Comparison of ENCODE assay signal across 1 cellular context in the genomic region with DNA sequence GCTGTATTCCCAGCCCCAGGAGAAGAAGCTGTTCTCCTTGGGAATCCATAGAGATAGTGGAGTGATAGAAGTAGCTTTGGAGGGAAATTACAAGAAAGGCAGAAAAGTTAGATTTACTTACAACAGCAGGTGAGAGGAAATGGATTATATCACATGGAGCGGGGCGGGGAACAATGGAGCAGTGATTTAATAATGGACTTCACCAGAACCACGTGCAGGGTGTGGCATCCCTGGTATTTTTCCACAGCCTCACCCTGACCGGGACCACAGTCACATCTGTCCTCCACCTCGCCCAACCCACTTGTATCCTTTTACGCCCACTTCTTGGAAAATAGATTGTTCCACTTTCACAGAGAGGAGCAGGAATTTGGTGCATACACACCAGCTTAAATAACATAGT.
A peak's percentile ranks its signal among the peaks of the same experiment; 100 is the strongest.
TF ChIP-seq lines count a peak whose summit lies in the region.

No MANE protein-coding gene starts in this region.

TF ChIP-seq in HEK293, 187 proteins besides CTCF, POLR2A, EP300 and RAD21 (continued from another document):
- TF ChIP-seq, protein P1, sequence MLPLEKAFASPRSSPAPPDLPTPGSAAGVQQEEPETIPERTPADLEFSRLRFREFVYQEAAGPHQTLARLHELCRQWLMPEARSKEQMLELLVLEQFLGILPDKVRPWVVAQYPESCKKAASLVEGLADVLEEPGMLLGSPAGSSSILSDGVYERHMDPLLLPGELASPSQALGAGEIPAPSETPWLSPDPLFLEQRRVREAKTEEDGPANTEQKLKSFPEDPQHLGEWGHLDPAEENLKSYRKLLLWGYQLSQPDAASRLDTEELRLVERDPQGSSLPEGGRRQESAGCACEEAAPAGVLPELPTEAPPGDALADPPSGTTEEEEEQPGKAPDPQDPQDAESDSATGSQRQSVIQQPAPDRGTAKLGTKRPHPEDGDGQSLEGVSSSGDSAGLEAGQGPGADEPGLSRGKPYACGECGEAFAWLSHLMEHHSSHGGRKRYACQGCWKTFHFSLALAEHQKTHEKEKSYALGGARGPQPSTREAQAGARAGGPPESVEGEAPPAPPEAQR (tag by site-specific recombination; IDR thresholded peaks at IDR 0.05), result no peak
- TF ChIP-seq ZNF510 (tag by site-specific recombination; IDR thresholded peaks at IDR 0.05; ENCODE audit: insufficient replicate concordance) (no peak), ZNF843 (tag by site-specific recombination; IDR thresholded peaks at IDR 0.05) (no peak), ZNF16 (tag by site-specific recombination; IDR thresholded peaks at IDR 0.05; ENCODE audit: low read depth) (no peak), ZFHX2 (tag by site-specific recombination; conservative IDR thresholded peaks at IDR 0.05) (peak; percentile 48), KLF1 (tag by site-specific recombination; IDR thresholded peaks at IDR 0.05) (peak; percentile 93), ZNF747 (tag by site-specific recombination; IDR thresholded peaks at IDR 0.05) (no peak), ZNF394 (tag by site-specific recombination; IDR thresholded peaks at IDR 0.05; ENCODE audit: borderline replicate concordance) (no peak), GLI2 (tag by site-specific recombination; IDR thresholded peaks at IDR 0.05; ENCODE audit: borderline replicate concordance, low read depth) (no peak), KLF7 (tag by site-specific recombination; IDR thresholded peaks at IDR 0.05; ENCODE audit: borderline replicate concordance) (no peak), ZNF133 (tag by site-specific recombination; IDR thresholded peaks at IDR 0.05) (no peak), ZNF621 (tag by site-specific recombination; IDR thresholded peaks at IDR 0.05) (no peak), EGR2 (tag by site-specific recombination; IDR thresholded peaks at IDR 0.05; ENCODE audit: low read depth) (peak; percentile 36; the same call in 1 of the 2 replicates), GLIS2 (tag by site-specific recombination; IDR thresholded peaks at IDR 0.05) (no peak), ZNF239 (tag by site-specific recombination; IDR thresholded peaks at IDR 0.05) (no peak), ZSCAN30 (tag by site-specific recombination; IDR thresholded peaks at IDR 0.05) (no peak), ZNF391 (tag by site-specific recombination; IDR thresholded peaks at IDR 0.05; ENCODE audit: borderline replicate concordance, low read depth) (no peak), ZNF311 (tag by site-specific recombination; IDR thresholded peaks at IDR 0.05; ENCODE audit: borderline replicate concordance) (no peak), MEIS1 (CRISPR knock-in tag; IDR thresholded peaks at IDR 0.05; ENCODE audit: borderline replicate concordance) (no peak), ZNF121 (tag by site-specific recombination; IDR thresholded peaks at IDR 0.05) (no peak), ZNF404 (tag by site-specific recombination; IDR thresholded peaks at IDR 0.05) (no peak), ZNF302 (tag by site-specific recombination; IDR thresholded peaks at IDR 0.05; ENCODE audit: low read depth) (no peak), PRDM1 (tag by site-specific recombination; IDR thresholded peaks at IDR 0.05) (0 out of 2 replicates have a peak, but pooled peaks have one; percentile 30), SP7 (tag by site-specific recombination; IDR thresholded peaks at IDR 0.05) (peak; percentile 35; the same call in 1 of the 2 replicates)
- TF ChIP-seq, protein P2, sequence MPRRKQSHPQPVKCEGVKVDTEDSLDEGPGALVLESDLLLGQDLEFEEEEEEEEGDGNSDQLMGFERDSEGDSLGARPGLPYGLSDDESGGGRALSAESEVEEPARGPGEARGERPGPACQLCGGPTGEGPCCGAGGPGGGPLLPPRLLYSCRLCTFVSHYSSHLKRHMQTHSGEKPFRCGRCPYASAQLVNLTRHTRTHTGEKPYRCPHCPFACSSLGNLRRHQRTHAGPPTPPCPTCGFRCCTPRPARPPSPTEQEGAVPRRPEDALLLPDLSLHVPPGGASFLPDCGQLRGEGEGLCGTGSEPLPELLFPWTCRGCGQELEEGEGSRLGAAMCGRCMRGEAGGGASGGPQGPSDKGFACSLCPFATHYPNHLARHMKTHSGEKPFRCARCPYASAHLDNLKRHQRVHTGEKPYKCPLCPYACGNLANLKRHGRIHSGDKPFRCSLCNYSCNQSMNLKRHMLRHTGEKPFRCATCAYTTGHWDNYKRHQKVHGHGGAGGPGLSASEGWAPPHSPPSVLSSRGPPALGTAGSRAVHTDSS (tag by site-specific recombination; IDR thresholded peaks at IDR 0.05), result no peak
- TF ChIP-seq, protein P3, sequence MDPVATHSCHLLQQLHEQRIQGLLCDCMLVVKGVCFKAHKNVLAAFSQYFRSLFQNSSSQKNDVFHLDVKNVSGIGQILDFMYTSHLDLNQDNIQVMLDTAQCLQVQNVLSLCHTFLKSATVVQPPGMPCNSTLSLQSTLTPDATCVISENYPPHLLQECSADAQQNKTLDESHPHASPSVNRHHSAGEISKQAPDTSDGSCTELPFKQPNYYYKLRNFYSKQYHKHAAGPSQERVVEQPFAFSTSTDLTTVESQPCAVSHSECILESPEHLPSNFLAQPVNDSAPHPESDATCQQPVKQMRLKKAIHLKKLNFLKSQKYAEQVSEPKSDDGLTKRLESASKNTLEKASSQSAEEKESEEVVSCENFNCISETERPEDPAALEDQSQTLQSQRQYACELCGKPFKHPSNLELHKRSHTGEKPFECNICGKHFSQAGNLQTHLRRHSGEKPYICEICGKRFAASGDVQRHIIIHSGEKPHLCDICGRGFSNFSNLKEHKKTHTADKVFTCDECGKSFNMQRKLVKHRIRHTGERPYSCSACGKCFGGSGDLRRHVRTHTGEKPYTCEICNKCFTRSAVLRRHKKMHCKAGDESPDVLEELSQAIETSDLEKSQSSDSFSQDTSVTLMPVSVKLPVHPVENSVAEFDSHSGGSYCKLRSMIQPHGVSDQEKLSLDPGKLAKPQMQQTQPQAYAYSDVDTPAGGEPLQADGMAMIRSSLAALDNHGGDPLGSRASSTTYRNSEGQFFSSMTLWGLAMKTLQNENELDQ (tag by site-specific recombination; IDR thresholded peaks at IDR 0.05; ENCODE audit: low read depth), result no peak
- TF ChIP-seq, protein P4, sequence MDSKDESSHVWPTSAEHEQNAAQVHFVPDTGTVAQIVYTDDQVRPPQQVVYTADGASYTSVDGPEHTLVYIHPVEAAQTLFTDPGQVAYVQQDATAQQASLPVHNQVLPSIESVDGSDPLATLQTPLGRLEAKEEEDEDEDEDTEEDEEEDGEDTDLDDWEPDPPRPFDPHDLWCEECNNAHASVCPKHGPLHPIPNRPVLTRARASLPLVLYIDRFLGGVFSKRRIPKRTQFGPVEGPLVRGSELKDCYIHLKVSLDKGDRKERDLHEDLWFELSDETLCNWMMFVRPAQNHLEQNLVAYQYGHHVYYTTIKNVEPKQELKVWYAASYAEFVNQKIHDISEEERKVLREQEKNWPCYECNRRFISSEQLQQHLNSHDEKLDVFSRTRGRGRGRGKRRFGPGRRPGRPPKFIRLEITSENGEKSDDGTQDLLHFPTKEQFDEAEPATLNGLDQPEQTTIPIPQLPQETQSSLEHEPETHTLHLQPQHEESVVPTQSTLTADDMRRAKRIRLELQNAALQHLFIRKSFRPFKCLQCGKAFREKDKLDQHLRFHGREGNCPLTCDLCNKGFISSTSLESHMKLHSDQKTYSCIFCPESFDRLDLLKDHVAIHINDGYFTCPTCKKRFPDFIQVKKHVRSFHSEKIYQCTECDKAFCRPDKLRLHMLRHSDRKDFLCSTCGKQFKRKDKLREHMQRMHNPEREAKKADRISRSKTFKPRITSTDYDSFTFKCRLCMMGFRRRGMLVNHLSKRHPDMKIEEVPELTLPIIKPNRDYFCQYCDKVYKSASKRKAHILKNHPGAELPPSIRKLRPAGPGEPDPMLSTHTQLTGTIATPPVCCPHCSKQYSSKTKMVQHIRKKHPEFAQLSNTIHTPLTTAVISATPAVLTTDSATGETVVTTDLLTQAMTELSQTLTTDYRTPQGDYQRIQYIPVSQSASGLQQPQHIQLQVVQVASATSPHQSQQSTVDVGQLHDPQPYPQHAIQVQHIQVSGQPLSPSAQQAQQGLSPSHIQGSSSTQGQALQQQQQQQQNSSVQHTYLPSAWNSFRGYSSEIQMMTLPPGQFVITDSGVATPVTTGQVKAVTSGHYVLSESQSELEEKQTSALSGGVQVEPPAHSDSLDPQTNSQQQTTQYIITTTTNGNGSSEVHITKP (tag by site-specific recombination; IDR thresholded peaks at IDR 0.05), result peak; percentile 73
- TF ChIP-seq, protein P5, sequence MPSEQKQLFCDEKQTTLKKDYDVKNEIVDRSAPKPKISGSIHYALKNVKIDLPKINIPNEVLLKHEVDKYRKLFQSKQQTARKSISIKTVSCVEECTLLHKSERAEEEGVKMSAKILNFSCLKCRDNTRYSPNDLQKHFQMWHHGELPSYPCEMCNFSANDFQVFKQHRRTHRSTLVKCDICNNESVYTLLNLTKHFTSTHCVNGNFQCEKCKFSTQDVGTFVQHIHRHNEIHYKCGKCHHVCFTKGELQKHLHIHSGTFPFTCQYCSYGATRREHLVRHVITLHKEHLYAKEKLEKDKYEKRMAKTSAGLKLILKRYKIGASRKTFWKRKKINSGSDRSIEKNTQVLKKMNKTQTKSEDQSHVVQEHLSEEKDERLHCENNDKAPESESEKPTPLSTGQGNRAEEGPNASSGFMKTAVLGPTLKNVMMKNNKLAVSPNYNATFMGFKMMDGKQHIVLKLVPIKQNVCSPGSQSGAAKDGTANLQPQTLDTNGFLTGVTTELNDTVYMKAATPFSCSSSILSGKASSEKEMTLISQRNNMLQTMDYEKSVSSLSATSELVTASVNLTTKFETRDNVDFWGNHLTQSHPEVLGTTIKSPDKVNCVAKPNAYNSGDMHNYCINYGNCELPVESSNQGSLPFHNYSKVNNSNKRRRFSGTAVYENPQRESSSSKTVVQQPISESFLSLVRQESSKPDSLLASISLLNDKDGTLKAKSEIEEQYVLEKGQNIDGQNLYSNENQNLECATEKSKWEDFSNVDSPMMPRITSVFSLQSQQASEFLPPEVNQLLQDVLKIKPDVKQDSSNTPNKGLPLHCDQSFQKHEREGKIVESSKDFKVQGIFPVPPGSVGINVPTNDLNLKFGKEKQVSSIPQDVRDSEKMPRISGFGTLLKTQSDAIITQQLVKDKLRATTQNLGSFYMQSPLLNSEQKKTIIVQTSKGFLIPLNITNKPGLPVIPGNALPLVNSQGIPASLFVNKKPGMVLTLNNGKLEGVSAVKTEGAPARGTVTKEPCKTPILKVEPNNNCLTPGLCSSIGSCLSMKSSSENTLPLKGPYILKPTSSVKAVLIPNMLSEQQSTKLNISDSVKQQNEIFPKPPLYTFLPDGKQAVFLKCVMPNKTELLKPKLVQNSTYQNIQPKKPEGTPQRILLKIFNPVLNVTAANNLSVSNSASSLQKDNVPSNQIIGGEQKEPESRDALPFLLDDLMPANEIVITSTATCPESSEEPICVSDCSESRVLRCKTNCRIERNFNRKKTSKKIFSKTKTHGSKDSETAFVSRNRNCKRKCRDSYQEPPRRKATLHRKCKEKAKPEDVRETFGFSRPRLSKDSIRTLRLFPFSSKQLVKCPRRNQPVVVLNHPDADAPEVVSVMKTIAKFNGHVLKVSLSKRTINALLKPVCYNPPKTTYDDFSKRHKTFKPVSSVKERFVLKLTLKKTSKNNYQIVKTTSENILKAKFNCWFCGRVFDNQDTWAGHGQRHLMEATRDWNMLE (tag by site-specific recombination; conservative IDR thresholded peaks at IDR 0.05; ENCODE audit: low read depth), result no peak
- TF ChIP-seq, protein P6, sequence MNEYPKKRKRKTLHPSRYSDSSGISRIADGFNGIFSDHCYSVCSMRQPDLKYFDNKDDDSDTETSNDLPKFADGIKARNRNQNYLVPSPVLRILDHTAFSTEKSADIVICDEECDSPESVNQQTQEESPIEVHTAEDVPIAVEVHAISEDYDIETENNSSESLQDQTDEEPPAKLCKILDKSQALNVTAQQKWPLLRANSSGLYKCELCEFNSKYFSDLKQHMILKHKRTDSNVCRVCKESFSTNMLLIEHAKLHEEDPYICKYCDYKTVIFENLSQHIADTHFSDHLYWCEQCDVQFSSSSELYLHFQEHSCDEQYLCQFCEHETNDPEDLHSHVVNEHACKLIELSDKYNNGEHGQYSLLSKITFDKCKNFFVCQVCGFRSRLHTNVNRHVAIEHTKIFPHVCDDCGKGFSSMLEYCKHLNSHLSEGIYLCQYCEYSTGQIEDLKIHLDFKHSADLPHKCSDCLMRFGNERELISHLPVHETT (tag by site-specific recombination; IDR thresholded peaks at IDR 0.05), result no peak
- TF ChIP-seq, protein P7, sequence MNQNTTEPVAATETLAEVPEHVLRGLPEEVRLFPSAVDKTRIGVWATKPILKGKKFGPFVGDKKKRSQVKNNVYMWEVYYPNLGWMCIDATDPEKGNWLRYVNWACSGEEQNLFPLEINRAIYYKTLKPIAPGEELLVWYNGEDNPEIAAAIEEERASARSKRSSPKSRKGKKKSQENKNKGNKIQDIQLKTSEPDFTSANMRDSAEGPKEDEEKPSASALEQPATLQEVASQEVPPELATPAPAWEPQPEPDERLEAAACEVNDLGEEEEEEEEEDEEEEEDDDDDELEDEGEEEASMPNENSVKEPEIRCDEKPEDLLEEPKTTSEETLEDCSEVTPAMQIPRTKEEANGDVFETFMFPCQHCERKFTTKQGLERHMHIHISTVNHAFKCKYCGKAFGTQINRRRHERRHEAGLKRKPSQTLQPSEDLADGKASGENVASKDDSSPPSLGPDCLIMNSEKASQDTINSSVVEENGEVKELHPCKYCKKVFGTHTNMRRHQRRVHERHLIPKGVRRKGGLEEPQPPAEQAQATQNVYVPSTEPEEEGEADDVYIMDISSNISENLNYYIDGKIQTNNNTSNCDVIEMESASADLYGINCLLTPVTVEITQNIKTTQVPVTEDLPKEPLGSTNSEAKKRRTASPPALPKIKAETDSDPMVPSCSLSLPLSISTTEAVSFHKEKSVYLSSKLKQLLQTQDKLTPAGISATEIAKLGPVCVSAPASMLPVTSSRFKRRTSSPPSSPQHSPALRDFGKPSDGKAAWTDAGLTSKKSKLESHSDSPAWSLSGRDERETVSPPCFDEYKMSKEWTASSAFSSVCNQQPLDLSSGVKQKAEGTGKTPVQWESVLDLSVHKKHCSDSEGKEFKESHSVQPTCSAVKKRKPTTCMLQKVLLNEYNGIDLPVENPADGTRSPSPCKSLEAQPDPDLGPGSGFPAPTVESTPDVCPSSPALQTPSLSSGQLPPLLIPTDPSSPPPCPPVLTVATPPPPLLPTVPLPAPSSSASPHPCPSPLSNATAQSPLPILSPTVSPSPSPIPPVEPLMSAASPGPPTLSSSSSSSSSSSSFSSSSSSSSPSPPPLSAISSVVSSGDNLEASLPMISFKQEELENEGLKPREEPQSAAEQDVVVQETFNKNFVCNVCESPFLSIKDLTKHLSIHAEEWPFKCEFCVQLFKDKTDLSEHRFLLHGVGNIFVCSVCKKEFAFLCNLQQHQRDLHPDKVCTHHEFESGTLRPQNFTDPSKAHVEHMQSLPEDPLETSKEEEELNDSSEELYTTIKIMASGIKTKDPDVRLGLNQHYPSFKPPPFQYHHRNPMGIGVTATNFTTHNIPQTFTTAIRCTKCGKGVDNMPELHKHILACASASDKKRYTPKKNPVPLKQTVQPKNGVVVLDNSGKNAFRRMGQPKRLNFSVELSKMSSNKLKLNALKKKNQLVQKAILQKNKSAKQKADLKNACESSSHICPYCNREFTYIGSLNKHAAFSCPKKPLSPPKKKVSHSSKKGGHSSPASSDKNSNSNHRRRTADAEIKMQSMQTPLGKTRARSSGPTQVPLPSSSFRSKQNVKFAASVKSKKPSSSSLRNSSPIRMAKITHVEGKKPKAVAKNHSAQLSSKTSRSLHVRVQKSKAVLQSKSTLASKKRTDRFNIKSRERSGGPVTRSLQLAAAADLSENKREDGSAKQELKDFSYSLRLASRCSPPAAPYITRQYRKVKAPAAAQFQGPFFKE (tag by site-specific recombination; IDR thresholded peaks at IDR 0.05; ENCODE audit: borderline replicate concordance), result no peak
TF ChIP-seq in HEK293: peak in this region for 6.
